8 cellular contexts compared by ENCODE assay signal in genomic region chr7:72924748-72925545, GRCh38. TPM values are rescaled to one million over a fixed set of nuclear protein-coding genes. Genes with fewer than 3 reads are reported as not detected.
DNase-seq lines count a peak whose midpoint lies in the region; ATAC-seq and TF ChIP-seq lines count a peak whose summit lies in the region.

Gene POM121, plus strand, starts transcription at chr7:72925095. Its CDS starts 27 bp downstream, at chr7:72925122.

- TF ChIP-seq CTCF in AG09309 (IDR thresholded peaks at IDR 0.05; ENCODE audit: control insufficient read depth, insufficient read depth, low read depth, low read length, missing control alignments) (no peak), kidney epithelial cell (IDR thresholded peaks at IDR 0.05; ENCODE audit: insufficient read depth, low read length, poor library complexity, severe bottlenecking) (no peak)

- no peaks in the 10 kb centered on the region for H3K36me3 ChIP-seq in kidney epithelial cell (ENCODE audit: control insufficient read depth, insufficient read depth, low read length)

- DNase-seq in AG09309 (ENCODE audit: low read depth), result peak; percentile 23
- peak; percentile 42 for DNase-seq in NCI-H345 treated with DMSO at 0.1 percent for 48 hours (lab: John Stamatoyannopoulos, UW; ENCODE audit: unreplicated experiment)
- peak; percentile 70 to 80 for DNase-seq in central memory CD8-positive, alpha-beta T cell (ENCODE audit: low spot score in 2 of 2)
- no peak for DNase-seq in kidney epithelial cell (ENCODE audit: low read depth)
- peak; percentile 87 for DNase-seq in stimulated activated CD4-positive, alpha-beta T cell treated with anti-CD3 and anti-CD28 coated beads, Interleukin-15, amount 100 ng/mL, for 24 hours

- H3K4me3 ChIP-seq in AG09309 (ENCODE audit: control insufficient read depth, low read depth, low read length) (peak within 1 kb of the TSS; percentile 72), kidney epithelial cell (ENCODE audit: low read depth, low read length) (peak within 1 kb of the TSS; percentile 95)

- H3K4me3 Mint-ChIP-seq in central memory CD8-positive, alpha-beta T cell, result peak within 1 kb of the TSS; percentile 90

- peak within 1 kb of the TSS; percentile 96 for H3K27ac Mint-ChIP-seq in central memory CD8-positive, alpha-beta T cell (ENCODE audit: low read depth)

- ATAC-seq in GM18909 (IDR thresholded peaks at IDR 0.05; ENCODE audit: poor library complexity, unreplicated experiment) (peak; percentile 87), HG03159 (IDR thresholded peaks at IDR 0.05; ENCODE audit: unreplicated experiment) (peak; percentile 84)
- peak; percentile 92 to 94 for ATAC-seq in activated CD4-positive, CD25-positive, alpha-beta regulatory T cell treated with anti-CD3 and anti-CD28 coated beads, Interleukin-2, amount 50 U/mL, for 24 hours
- ATAC-seq in central memory CD8-positive, alpha-beta T cell (replicated peaks; ENCODE audit: extremely low read depth, poor library complexity, severe bottlenecking), result peak; percentile 89

- H3K36me3 Mint-ChIP-seq in central memory CD8-positive, alpha-beta T cell (ENCODE audit: insufficient read depth), result peaks cover 41% of the 10 kb centered on the region

- no peaks in the 10 kb centered on the region for H3K27me3 ChIP-seq in kidney epithelial cell (ENCODE audit: control insufficient read depth, insufficient read depth, low read length)

- H3K9me3 Mint-ChIP-seq in central memory CD8-positive, alpha-beta T cell, result no peaks in the 10 kb centered on the region

- H3K4me1 Mint-ChIP-seq in central memory CD8-positive, alpha-beta T cell, result peaks cover 32% of the 10 kb centered on the region

- H3K27me3 Mint-ChIP-seq in central memory CD8-positive, alpha-beta T cell, result no peaks in the 10 kb centered on the region

RNA-seq across cellular contexts. Expression of gene POM121, which starts in this region (rescaled TPM):
- total RNA-seq in kidney epithelial cell, result 17.8 and 21.0 TPM in 2 replicates
